In the genomic region with DNA sequence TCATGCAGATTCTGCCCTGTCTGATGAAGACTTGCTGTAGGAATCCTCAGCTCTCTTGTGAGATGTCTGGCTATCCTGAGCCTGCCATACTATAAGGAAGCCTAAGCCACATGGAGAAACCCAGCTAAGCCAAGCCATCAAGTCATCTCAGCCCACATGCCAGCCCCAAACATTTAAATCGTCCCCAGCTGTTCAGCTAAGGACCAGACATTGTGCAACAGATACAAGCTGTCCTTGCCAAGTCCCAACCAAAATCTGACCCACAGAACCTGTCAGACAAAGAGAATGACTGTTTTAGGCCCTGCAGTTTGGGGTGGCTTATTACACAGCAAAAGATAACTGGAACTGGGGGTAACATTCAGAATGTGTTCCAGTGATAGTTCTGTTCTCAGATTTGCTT, we compare ENCODE assay signal across 26 cellular contexts. TPM values are rescaled to one million over a fixed set of nuclear protein-coding genes. Genes with fewer than 3 reads are reported as not detected.
"Had no signal": no experiment of that assay in that cellular context is flagged by ENCODE, and none has a peak within 500 bp of the region (broad histone marks: within the 10 kb centered on the region; RNA-seq: fewer than 3 reads in every experiment).

No MANE protein-coding gene starts in this region.

- H3K27ac ChIP-seq: gastroesophageal sphincter, neutrophil, pancreas, transverse colon had no signal

- H3K27ac Mint-ChIP-seq: activated B cell treated with CpG ODN at 0.5 μM for 24 hours; activated naive CD8-positive, alpha-beta T cell treated with anti-CD3 and anti-CD28 coated beads for 36 hours; activated T-helper 2 cell treated with anti-CD3 and anti-CD28 coated beads, Interferon-gamma antibody, Interleukin-2, Interleukin-4, amounts not matched to agents 10 μg/mL and 5 μg/mL and 100 μg/mL, durations not matched to agents 14 hours and 24 hours and 36 hours; endodermal cell; memory B cell; stimulated activated effector memory CD8-positive, alpha-beta T cell treated with anti-CD3 and anti-CD28 coated beads, Interleukin-12 subunit alpha, Interleukin-12 subunit beta, amount 100 ng/mL, for 72 hours; T-helper 17 cell had no signal

- H3K4me3 ChIP-seq: gastroesophageal sphincter, pancreas, transverse colon had no signal

- H3K4me3 Mint-ChIP-seq: activated B cell treated with CpG ODN at 0.5 μM for 24 hours; activated naive CD8-positive, alpha-beta T cell treated with anti-CD3 and anti-CD28 coated beads for 36 hours; activated T-cell treated with anti-CD3 and anti-CD28 coated beads, Interleukin-2, amount 50 U/mL, for 4 hours; endodermal cell; memory B cell; nephron; stimulated activated effector memory CD8-positive, alpha-beta T cell treated with anti-CD3 and anti-CD28 coated beads, Interleukin-12 subunit alpha, Interleukin-12 subunit beta, amount 100 ng/mL, for 72 hours; stimulated activated naive CD8-positive, alpha-beta T cell treated with anti-CD3 and anti-CD28 coated beads, Interleukin-15, amount 100 ng/mL, for 72 hours; T-helper 17 cell had no signal

- H3K36me3 ChIP-seq: gastroesophageal sphincter, neutrophil, pancreas, transverse colon had no signal

- H3K9me3 ChIP-seq: neutrophil, pancreas had no signal

- H3K27me3 Mint-ChIP-seq: stimulated activated naive CD8-positive, alpha-beta T cell treated with anti-CD3 and anti-CD28 coated beads, Interleukin-15, amount 100 ng/mL, for 72 hours had no signal

- H3K4me1 Mint-ChIP-seq: activated B cell treated with CpG ODN at 0.5 μM for 24 hours; activated naive CD8-positive, alpha-beta T cell treated with anti-CD3 and anti-CD28 coated beads for 36 hours; memory B cell; stimulated activated effector memory CD8-positive, alpha-beta T cell treated with anti-CD3 and anti-CD28 coated beads, Interleukin-12 subunit alpha, Interleukin-12 subunit beta, amount 100 ng/mL, for 72 hours; stimulated activated naive CD8-positive, alpha-beta T cell treated with anti-CD3 and anti-CD28 coated beads, Interleukin-15, amount 100 ng/mL, for 72 hours; T-helper 17 cell had no signal

- H3K27me3 ChIP-seq: gastroesophageal sphincter, neutrophil, pancreas, transverse colon had no signal

- DNase-seq: activated B cell treated with CpG ODN at 0.5 μM for 24 hours; activated CD4-positive, alpha-beta T cell treated with anti-CD3 and anti-CD28 coated beads for 4 hours; activated CD4-positive, alpha-beta T cell treated with anti-CD3 and anti-CD28 coated beads, Interleukin-2, amount 50 U/mL, for 48 hours; activated CD8-positive, alpha-beta memory T cell treated with anti-CD3 and anti-CD28 coated beads, Interleukin-2, amount 50 U/mL, for 48 hours; activated naive CD4-positive, alpha-beta T cell; activated naive CD8-positive, alpha-beta T cell treated with anti-CD3 and anti-CD28 coated beads for 36 hours; activated T-cell treated with anti-CD3 and anti-CD28 coated beads, Interleukin-2, amount 50 U/mL, for 4 hours; amniotic stem cell; cortex of kidney; endodermal cell; head of caudate nucleus; hypothalamus; left cardiac atrium; pancreas; right cardiac atrium; small intestine; stimulated activated CD4-positive, alpha-beta T cell treated with anti-CD3 and anti-CD28 coated beads, Interleukin-2, amount 100 ng/mL, for 24 hours; stimulated activated naive CD8-positive, alpha-beta T cell treated with anti-CD3 and anti-CD28 coated beads, Interleukin-15, amount 100 ng/mL, for 72 hours; T-helper 17 cell; transverse colon had no signal

- H3K36me3 Mint-ChIP-seq: stimulated activated effector memory CD8-positive, alpha-beta T cell treated with anti-CD3 and anti-CD28 coated beads, Interleukin-12 subunit alpha, Interleukin-12 subunit beta, amount 100 ng/mL, for 72 hours had no signal

- H3K4me1 ChIP-seq: pancreas had no signal

RNA-seq across cellular contexts. Expression of a gene that starts 36.8 kb away (rescaled TPM):
- total RNA-seq: activated naive CD8-positive, alpha-beta T cell treated with anti-CD3 and anti-CD28 coated beads for 36 hours had no signal
